ENCODE assay signal across 17 cellular contexts in the genomic region with DNA sequence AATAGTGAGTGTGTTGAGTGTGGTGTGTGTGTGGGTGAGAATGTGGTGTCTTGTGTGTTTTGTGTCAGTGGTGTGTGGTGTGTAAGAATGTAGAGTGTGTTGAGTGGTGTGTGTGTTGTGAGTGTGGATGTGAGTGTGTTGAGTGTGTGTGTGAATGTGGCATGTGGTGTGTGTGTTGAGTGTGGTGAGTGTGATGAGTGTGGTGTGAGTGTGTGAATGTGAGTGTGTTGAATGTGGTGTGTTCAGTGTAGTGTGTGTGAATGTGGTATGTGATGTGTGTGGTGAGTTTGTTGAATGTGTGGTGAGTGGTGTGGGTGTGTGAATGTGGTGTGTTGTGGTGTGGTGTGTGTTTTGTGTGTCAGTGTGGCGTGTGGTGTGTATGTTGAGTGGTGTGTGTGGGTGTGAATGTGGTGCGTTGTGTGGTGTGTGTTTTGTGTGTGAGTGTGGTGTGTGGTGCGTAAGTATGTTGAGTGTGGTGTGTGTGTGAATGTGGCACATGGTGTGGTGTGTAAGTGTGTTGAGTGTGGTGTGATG.
"Had no signal": no experiment of that assay in that cellular context is flagged by ENCODE, and none has a peak within 500 bp of the region (broad histone marks: within the 10 kb centered on the region; RNA-seq: fewer than 3 reads in every experiment).

No MANE protein-coding gene starts in this region.

- H3K4me2 ChIP-seq: hepatocyte had no signal

- ATAC-seq: naive thymus-derived CD8-positive, alpha-beta T cell had no signal

- FAIRE-seq: small intestine had no signal

- H3K27ac ChIP-seq: hepatocyte, left ventricle myocardium inferior, neutrophil, parathyroid adenoma, right atrium auricular region, sigmoid colon, spleen, suprapubic skin, thoracic aorta, tibial artery, uterus had no signal

- H3K4me3 ChIP-seq: hepatocyte, left ventricle myocardium inferior, right atrium auricular region, sigmoid colon, spleen, suprapubic skin, thoracic aorta, tibial artery, uterus had no signal

- H3K9ac ChIP-seq: parathyroid adenoma had no signal

- H3K9me3 ChIP-seq: neutrophil, sigmoid colon, suprapubic skin, tibial artery, uterus had no signal

- H3K79me2 ChIP-seq: hepatocyte, parathyroid adenoma had no signal

- H3K36me3 ChIP-seq: left ventricle myocardium inferior, neutrophil, right atrium auricular region, sigmoid colon, spleen, suprapubic skin, thoracic aorta, tibial artery, uterus had no signal

- DNase-seq: islet precursor cell; left ventricle myocardium inferior; naive thymus-derived CD8-positive, alpha-beta T cell; occipital lobe; sigmoid colon; small intestine; spleen; stimulated activated CD4-positive, alpha-beta T cell treated with anti-CD3 and anti-CD28 coated beads, Interleukin-4, amount 100 ng/mL, for 24 hours; stimulated activated naive CD4-positive, alpha-beta T cell; tibial artery; uterus had no signal

- H3K27me3 ChIP-seq: hepatocyte, right atrium auricular region, sigmoid colon, spleen, suprapubic skin, tibial artery, uterus had no signal

- H2AFZ ChIP-seq: hepatocyte, parathyroid adenoma had no signal

- H3K4me1 ChIP-seq: parathyroid adenoma had no signal
